Comparison of ENCODE assay signal across 20 cellular contexts in genomic region chr10:70738425-70739121, GRCh38. TPM values are rescaled to one million over a fixed set of nuclear protein-coding genes. Genes with fewer than 3 reads are reported as not detected.
DNase-seq lines count a peak whose midpoint lies in the region; ATAC-seq and TF ChIP-seq lines count a peak whose summit lies in the region.
"Had no signal": no experiment of that assay in that cellular context is flagged by ENCODE, and none has a peak within 500 bp of the region (broad histone marks: within the 10 kb centered on the region; RNA-seq: fewer than 3 reads in every experiment).

No MANE protein-coding gene starts in this region.

- no peak overlapping the region for H3K4me2 ChIP-seq in OCI-LY7 (ENCODE audit: low read length)

- BruUV-seq in OCI-LY7 (replicated peaks; lab: Mats Ljungman, UMichigan): no TSS peak

- peak; percentile 5 for DNase-seq in DMS 273 (lab: John Stamatoyannopoulos, UW; ENCODE audit: unreplicated experiment)
- DNase-seq in DMS 273 treated with DMSO at 0.1 percent for 48 hours (lab: John Stamatoyannopoulos, UW): no peak
- DNase-seq in OCI-LY7 (ENCODE audit: low spot score): peak; percentile 6
- no peak for DNase-seq in epithelial cell of proximal tubule (ENCODE audit: low read depth)
- DNase-seq in retinal pigment epithelial cell (ENCODE audit: low read depth): no peak
- DNase-seq in tibial nerve (ENCODE audit: low spot score in 2 of 2): no peak
- DNase-seq: activated CD4-positive, alpha-beta T cell treated with anti-CD3 and anti-CD28 coated beads, Interleukin-2, amount 10 ng/mL, durations not matched to agents 7 days and 5 days; activated T-cell treated with anti-CD3 and anti-CD28 coated beads, Interleukin-2, amount 50 U/mL, for 1 hour; gastrocnemius medialis; NCI-H1436 treated with DMSO at 0.1 percent for 48 hours; NCI-H226; right cardiac atrium; thyroid gland had no signal

- POLR2A ChIA-PET in OCI-LY7 (lab: Charles Lee): no interaction called here

- H3K27me3 ChIP-seq in tibial nerve: no peaks in the 10 kb centered on the region
- H3K27me3 ChIP-seq: cardiac muscle cell, gastrocnemius medialis, thyroid gland had no signal

- TF ChIP-seq CTCF in OCI-LY7 (conservative IDR thresholded peaks at IDR 0.05; ENCODE audit: low read length) (no peak), epithelial cell of proximal tubule (conservative IDR thresholded peaks at IDR 0.05; ENCODE audit: low read depth, low read length) (peak; percentile 31), retinal pigment epithelial cell (conservative IDR thresholded peaks at IDR 0.05; ENCODE audit: low read depth, low read length) (peak; percentile 4), tibial nerve (IDR thresholded peaks at IDR 0.05) (no peak)

- no peak overlapping the region for H3K27ac ChIP-seq in OCI-LY7 (ENCODE audit: low read depth, low read length, poor library complexity, severe bottlenecking)
- peak overlapping the region in 2 of 4 donors; percentile 20 to 31 for H3K27ac ChIP-seq in tibial nerve
- H3K27ac ChIP-seq: 22Rv1, cardiac muscle cell, gastrocnemius medialis, HL-60, thyroid gland had no signal

- no peaks in the 10 kb centered on the region for H3K9me2 ChIP-seq in OCI-LY7 (ENCODE audit: insufficient read depth, low read length)

- no peak overlapping the region for H2AFZ ChIP-seq in OCI-LY7 (ENCODE audit: low read length)

- H3K36me3 ChIP-seq in OCI-LY7 (ENCODE audit: insufficient read depth, low read length) (no peaks in the 10 kb centered on the region), tibial nerve (no peaks in the 10 kb centered on the region)
- H3K36me3 ChIP-seq: cardiac muscle cell, gastrocnemius medialis, thyroid gland had no signal

- H3K9me3 ChIP-seq in OCI-LY7 (ENCODE audit: low read length) (no peaks in the 10 kb centered on the region), tibial nerve (no peaks in the 10 kb centered on the region)
- H3K9me3 ChIP-seq: gastrocnemius medialis, thyroid gland had no signal

- H4K20me1 ChIP-seq in OCI-LY7 (ENCODE audit: insufficient read depth, low read length): no peaks in the 10 kb centered on the region

- H3K4me1 ChIP-seq in OCI-LY7 (ENCODE audit: insufficient read depth, low read length, poor library complexity, severe bottlenecking): no peaks in the 10 kb centered on the region
- peaks cover 0 to 40% (median 14%) of the 10 kb centered on the region in 4 donors for H3K4me1 ChIP-seq in tibial nerve

- 50 to 54% methylated on average over 12 to 14 of the region's 14 CpGs for WGBS in tibial nerve, 2 donors

- H3K79me2 ChIP-seq in OCI-LY7 (ENCODE audit: insufficient read depth, low read depth, low read length): no peaks in the 10 kb centered on the region

- no peak for ATAC-seq in GM18520 (IDR thresholded peaks at IDR 0.05; ENCODE audit: unreplicated experiment)
- no peak for ATAC-seq in HG03439 (IDR thresholded peaks at IDR 0.05; ENCODE audit: unreplicated experiment)
- ATAC-seq: gastrocnemius medialis, right cardiac atrium had no signal

- TF ChIP-seq EP300 in tibial nerve (IDR thresholded peaks at IDR 0.05): no peak

- intact Hi-C loops in OCI-LY7 (cut with micrococcal nuclease; ENCODE audit: unreplicated experiment): no loop called here

- no peak for TF ChIP-seq POLR2A in tibial nerve (IDR thresholded peaks at IDR 0.05)

- CTCF ChIA-PET in OCI-LY7 (lab: Charles Lee; ENCODE audit: unreplicated experiment): no interaction called here

- H3K4me3 ChIP-seq in OCI-LY7 (ENCODE audit: low read depth, low read length, poor library complexity, severe bottlenecking) (no peak overlapping the region), epithelial cell of proximal tubule (ENCODE audit: low read depth, low read length) (no peak overlapping the region), retinal pigment epithelial cell (ENCODE audit: low read length) (no peak overlapping the region), tibial nerve (no peak overlapping the region)
- H3K4me3 ChIP-seq: cardiac muscle cell, gastrocnemius medialis, thyroid gland had no signal

RNA-seq across cellular contexts. Expression of gene TBATA, which starts 46.6 kb away (rescaled TPM):
- total RNA-seq in OCI-LY7 (2014; rRNA removed; shearing (Covaris generic)): not detected in 2 replicates
- not detected in 2 replicates for total RNA-seq in OCI-LY7 (2022)
- not detected in 2 replicates for total RNA-seq in epithelial cell of proximal tubule
- not detected for total RNA-seq in tibial nerve
- total RNA-seq: activated CD4-positive, alpha-beta T cell treated with anti-CD3 and anti-CD28 coated beads, Interleukin-2, amount 10 ng/mL, durations not matched to agents 7 days and 5 days; activated naive CD4-positive, alpha-beta T cell treated with anti-CD3 and anti-CD28 coated beads, Interleukin-2, amount 50 U/mL, for 72 hours; cardiac muscle cell; CD4-positive, CD25-positive, alpha-beta regulatory T cell; gastrocnemius medialis; right cardiac atrium; thyroid gland had no signal

Comparison
In these comparisons a context has a peak if more than half of its experiments do, and no peak if none do; other contexts are left out.
1. DNase-seq: peak in DMS 273 (single experiment) and OCI-LY7 (single experiment); none in DMS 273 treated with DMSO at 0.1 percent for 48 hours (single experiment), epithelial cell of proximal tubule (single experiment), retinal pigment epithelial cell (single experiment) and tibial nerve (0 of 2).
2. CTCF ChIP-seq: peak in epithelial cell of proximal tubule (single experiment) and retinal pigment epithelial cell (single experiment); none in OCI-LY7 (single experiment) and tibial nerve (0 of 5).